20 cellular contexts compared by ENCODE assay signal in genomic region chr2:3960106-3960505, GRCh38.
"Had no signal": no experiment of that assay in that cellular context is flagged by ENCODE, and none has a peak within 500 bp of the region (broad histone marks: within the 10 kb centered on the region; RNA-seq: fewer than 3 reads in every experiment).

No MANE protein-coding gene starts in this region.

- H2AFZ ChIP-seq: hepatocyte had no signal

- H3K4me1 ChIP-seq: adrenal gland, ascending aorta, breast epithelium, thyroid gland had no signal

- DNase-seq: activated naive CD4-positive, alpha-beta T cell; activated T-cell treated with anti-CD3 and anti-CD28 coated beads, Interleukin-2, amount 50 U/mL, for 1 hour; adrenal gland; cerebellar nuclear complex; effector CD4-positive, alpha-beta T cell; immature natural killer cell; left ventricle myocardium superior; stimulated activated CD4-positive, alpha-beta T cell treated with anti-CD3 and anti-CD28 coated beads, Interleukin-4, amount 100 ng/mL, for 24 hours; stimulated activated naive CD8-positive, alpha-beta T cell treated with anti-CD3 and anti-CD28 coated beads, Interleukin-15, Interleukin-2, amounts not matched to agents 100 U/mL and 50 U/mL, for 24 hours; substantia nigra; T-helper 9 cell; thyroid gland had no signal

- H3K27ac ChIP-seq: adrenal gland, ascending aorta, breast epithelium, hepatocyte, thyroid gland had no signal

- H3K79me2 ChIP-seq: hepatocyte had no signal

- H3K4me3 Mint-ChIP-seq: activated naive CD8-positive, alpha-beta T cell; dendritic cell treated with granulocyte-macrophage colony-stimulating factor and Interleukin-4, amounts not matched to agents 40 ng/mL and 50 ng/mL, for 4 days; immature natural killer cell; memory B cell; neural crest cell; WTC11 had no signal

- H3K36me3 ChIP-seq: adrenal gland, ascending aorta, breast epithelium, thyroid gland had no signal

- H3K27me3 Mint-ChIP-seq: activated naive CD8-positive, alpha-beta T cell; dendritic cell treated with granulocyte-macrophage colony-stimulating factor and Interleukin-4, amounts not matched to agents 40 ng/mL and 50 ng/mL, for 4 days; memory B cell had no signal

- H3K9me3 ChIP-seq: adrenal gland, ascending aorta, breast epithelium, thyroid gland had no signal

- H3K36me3 Mint-ChIP-seq: activated naive CD8-positive, alpha-beta T cell; immature natural killer cell; memory B cell had no signal

- H3K27ac Mint-ChIP-seq: activated naive CD8-positive, alpha-beta T cell; dendritic cell treated with granulocyte-macrophage colony-stimulating factor and Interleukin-4, amounts not matched to agents 40 ng/mL and 50 ng/mL, for 4 days; immature natural killer cell; memory B cell; WTC11 had no signal

- H3K27me3 ChIP-seq: ascending aorta, hepatocyte, thyroid gland had no signal

- H3K4me2 ChIP-seq: hepatocyte had no signal

- H3K4me1 Mint-ChIP-seq: immature natural killer cell, memory B cell, WTC11 had no signal

- H3K9me3 Mint-ChIP-seq: dendritic cell treated with granulocyte-macrophage colony-stimulating factor and Interleukin-4, amounts not matched to agents 40 ng/mL and 50 ng/mL, for 4 days; memory B cell had no signal

- H3K4me3 ChIP-seq: adrenal gland, ascending aorta, breast epithelium, hepatocyte, thyroid gland had no signal
